In genomic region chr5:123450641-123451421, GRCh38 we compare ENCODE assay signal across 11 cellular contexts. TPM values are rescaled to one million over a fixed set of nuclear protein-coding genes. Genes with fewer than 3 reads are reported as not detected.
DNase-seq lines count a peak whose midpoint lies in the region; ATAC-seq and TF ChIP-seq lines count a peak whose summit lies in the region.
"Had no signal": no experiment of that assay in that cellular context is flagged by ENCODE, and none has a peak within 500 bp of the region (broad histone marks: within the 10 kb centered on the region; RNA-seq: fewer than 3 reads in every experiment).

No MANE protein-coding gene starts in this region.

- peaks cover 7% of the 10 kb centered on the region for H3K27me3 Mint-ChIP-seq in activated T-helper 1 cell treated with anti-CD3 and anti-CD28 coated beads, Interleukin-12 subunit alpha, Interleukin-12 subunit beta, Interleukin-2, Interleukin-4 antibody, amounts not matched to agents 30 ng/mL and 10 ng/mL and 1 ng/mL, durations not matched to agents 14 hours and 24 hours and 36 hours (ENCODE audit: insufficient read depth)

- H3K4me3 Mint-ChIP-seq in activated T-helper 1 cell treated with anti-CD3 and anti-CD28 coated beads, Interleukin-12 subunit alpha, Interleukin-12 subunit beta, Interleukin-2, Interleukin-4 antibody, amounts not matched to agents 30 ng/mL and 10 ng/mL and 1 ng/mL, durations not matched to agents 14 hours and 24 hours and 36 hours = no peak overlapping the region
- H3K4me3 Mint-ChIP-seq: activated naive CD4-positive, alpha-beta T cell treated with anti-CD3 and anti-CD28 coated beads, Interleukin-2, amount 10 ng/mL, durations not matched to agents 7 days and 5 days; type B pancreatic cell had no signal

- H3K4me3 ChIP-seq in cardiac muscle cell (no peak overlapping the region), fibroblast of the aortic adventitia (ENCODE audit: low read depth, low read length) (no peak overlapping the region)

- no peak for ATAC-seq in left cardiac atrium

- H3K9me3 ChIP-seq in cardiac muscle cell (ENCODE audit: low read depth) = no peaks in the 10 kb centered on the region

- DNase-seq in cardiac muscle cell (ENCODE audit: low read depth in 1 of 2, low spot score in 1 of 2) (peak; percentile 65 to 68), left cardiac atrium (no peak), NCI-H774 (lab: John Stamatoyannopoulos, UW) (peak; percentile 46), fibroblast of the aortic adventitia (ENCODE audit: low read depth) (peak; percentile 18), EL (no peak), iPS-NIHi11 (ENCODE audit: low spot score) (no peak)
- DNase-seq in activated T-helper 1 cell treated with anti-CD3 and anti-CD28 coated beads, Interleukin-12 subunit alpha, Interleukin-12 subunit beta, Interleukin-2, Interleukin-4 antibody, amounts not matched to agents 30 ng/mL and 10 ng/mL and 1 ng/mL, durations not matched to agents 14 hours and 24 hours and 36 hours (ENCODE audit: low spot score) = no peak
- DNase-seq in activated naive CD4-positive, alpha-beta T cell (lab: John Stamatoyannopoulos, UW) = no peak
- DNase-seq: activated naive CD4-positive, alpha-beta T cell treated with anti-CD3 and anti-CD28 coated beads, Interleukin-2, amount 10 ng/mL, durations not matched to agents 7 days and 5 days; occipital lobe had no signal

- no peak for TF ChIP-seq CTCF in cardiac muscle cell (IDR thresholded peaks at IDR 0.05; ENCODE audit: low read depth, low read length)
- TF ChIP-seq CTCF in fibroblast of the aortic adventitia (IDR thresholded peaks at IDR 0.05; ENCODE audit: insufficient read depth, low read length) = no peak

- H3K9me3 Mint-ChIP-seq in activated T-helper 1 cell treated with anti-CD3 and anti-CD28 coated beads, Interleukin-12 subunit alpha, Interleukin-12 subunit beta, Interleukin-2, Interleukin-4 antibody, amounts not matched to agents 30 ng/mL and 10 ng/mL and 1 ng/mL, durations not matched to agents 14 hours and 24 hours and 36 hours = no peaks in the 10 kb centered on the region
- H3K9me3 Mint-ChIP-seq: activated naive CD4-positive, alpha-beta T cell treated with anti-CD3 and anti-CD28 coated beads, Interleukin-2, amount 10 ng/mL, durations not matched to agents 7 days and 5 days; type B pancreatic cell had no signal

- no peak overlapping the region for H3K27ac Mint-ChIP-seq in activated T-helper 1 cell treated with anti-CD3 and anti-CD28 coated beads, Interleukin-12 subunit alpha, Interleukin-12 subunit beta, Interleukin-2, Interleukin-4 antibody, amounts not matched to agents 30 ng/mL and 10 ng/mL and 1 ng/mL, durations not matched to agents 14 hours and 24 hours and 36 hours
- H3K27ac Mint-ChIP-seq: activated naive CD4-positive, alpha-beta T cell treated with anti-CD3 and anti-CD28 coated beads, Interleukin-2, amount 10 ng/mL, durations not matched to agents 7 days and 5 days; type B pancreatic cell had no signal

- H3K4me1 Mint-ChIP-seq in activated T-helper 1 cell treated with anti-CD3 and anti-CD28 coated beads, Interleukin-12 subunit alpha, Interleukin-12 subunit beta, Interleukin-2, Interleukin-4 antibody, amounts not matched to agents 30 ng/mL and 10 ng/mL and 1 ng/mL, durations not matched to agents 14 hours and 24 hours and 36 hours (ENCODE audit: low read depth) = peaks cover 34% of the 10 kb centered on the region

- H3K27ac ChIP-seq in cardiac muscle cell = no peak overlapping the region

- intact Hi-C loops in left cardiac atrium (cut with DNase I) = no loop called here
- intact Hi-C loops in activated T-helper 1 cell treated with anti-CD3 and anti-CD28 coated beads, Interleukin-12 subunit alpha, Interleukin-12 subunit beta, Interleukin-2, Interleukin-4 antibody, amounts not matched to agents 30 ng/mL and 10 ng/mL and 1 ng/mL, durations not matched to agents 14 hours and 24 hours and 36 hours (cut with micrococcal nuclease) = no loop called here

- H3K36me3 ChIP-seq in cardiac muscle cell = no peaks in the 10 kb centered on the region

- H3K4me1 ChIP-seq in cardiac muscle cell (ENCODE audit: low read depth) = peaks cover 27% of the 10 kb centered on the region

- H3K36me3 Mint-ChIP-seq in activated T-helper 1 cell treated with anti-CD3 and anti-CD28 coated beads, Interleukin-12 subunit alpha, Interleukin-12 subunit beta, Interleukin-2, Interleukin-4 antibody, amounts not matched to agents 30 ng/mL and 10 ng/mL and 1 ng/mL, durations not matched to agents 14 hours and 24 hours and 36 hours (ENCODE audit: low read depth) = no peaks in the 10 kb centered on the region
- H3K36me3 Mint-ChIP-seq: activated naive CD4-positive, alpha-beta T cell treated with anti-CD3 and anti-CD28 coated beads, Interleukin-2, amount 10 ng/mL, durations not matched to agents 7 days and 5 days; type B pancreatic cell had no signal

- no peaks in the 10 kb centered on the region for H3K27me3 ChIP-seq in cardiac muscle cell

RNA-seq across cellular contexts. Expression of gene CEP120, which starts 27.6 kb away (rescaled TPM):
- 10.4 and 16.3 TPM in 2 replicates for total RNA-seq in cardiac muscle cell
- polyA plus RNA-seq in cardiac muscle cell = 6.5 and 9.5 TPM in 2 replicates
- total RNA-seq in left cardiac atrium = 10 to 100 TPM; 10.3 to 13.1 TPM
- total RNA-seq in fibroblast of the aortic adventitia (ENCODE audit: low replicate concordance) = 7.9 and 30.6 TPM in 2 replicates
- 29.8 and 32.5 TPM in 2 replicates for total RNA-seq in activated T-helper 1 cell treated with anti-CD3 and anti-CD28 coated beads, Interleukin-12 subunit alpha, Interleukin-12 subunit beta, Interleukin-2, Interleukin-4 antibody, amounts not matched to agents 30 ng/mL and 10 ng/mL and 1 ng/mL, durations not matched to agents 14 hours and 24 hours and 36 hours

Comparison
In these comparisons a context has a peak if more than half of its experiments do, and no peak if none do; other contexts are left out.
1. DNase-seq: peak in cardiac muscle cell (2 of 2), NCI-H774 (single experiment) and fibroblast of the aortic adventitia (single experiment); none in left cardiac atrium (single experiment), EL (single experiment), iPS-NIHi11 (single experiment), activated T-helper 1 cell treated with anti-CD3 and anti-CD28 coated beads, Interleukin-12 subunit alpha, Interleukin-12 subunit beta, Interleukin-2, Interleukin-4 antibody, amounts not matched to agents 30 ng/mL and 10 ng/mL and 1 ng/mL, durations not matched to agents 14 hours and 24 hours and 36 hours (single experiment) and activated naive CD4-positive, alpha-beta T cell (0 of 4).